In the genomic region with DNA sequence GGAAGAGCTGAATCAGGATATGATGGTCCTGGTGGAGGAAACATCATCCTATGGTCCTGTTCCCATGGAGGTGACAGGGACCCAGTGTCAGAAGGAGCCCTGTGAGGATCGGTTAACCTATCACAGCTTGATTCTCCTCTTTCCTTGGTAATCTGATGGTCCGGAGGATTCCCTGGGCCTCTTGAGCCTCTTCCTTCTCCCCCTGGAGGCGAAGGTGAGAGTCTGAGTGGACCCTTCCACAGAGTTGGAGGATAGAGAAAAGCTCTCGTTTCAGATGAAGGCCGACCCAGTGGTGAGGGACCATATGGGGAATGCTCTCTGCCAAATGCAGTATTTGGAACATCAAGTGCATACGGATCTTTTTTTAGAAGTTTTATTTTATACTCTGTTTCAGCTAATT, we compare ENCODE assay signal across 6 cellular contexts. TPM values are rescaled to one million over a fixed set of nuclear protein-coding genes. Genes with fewer than 3 reads are reported as not detected.
"Had no signal": no experiment of that assay in that cellular context is flagged by ENCODE, and none has a peak within 500 bp of the region (broad histone marks: within the 10 kb centered on the region; RNA-seq: fewer than 3 reads in every experiment).

No MANE protein-coding gene starts in this region.

RNA-seq across cellular contexts. Expression of a gene that starts 32.1 kb away (rescaled TPM):
- total RNA-seq: activated CD8-positive, alpha-beta memory T cell treated with anti-CD3 and anti-CD28 coated beads for 36 hours; activated CD8-positive, alpha-beta T cell treated with anti-CD3 and anti-CD28 coated beads for 36 hours; LHCN-M2; NCI-H460; PC-3; SJSA1 had no signal
